In the genomic region with DNA sequence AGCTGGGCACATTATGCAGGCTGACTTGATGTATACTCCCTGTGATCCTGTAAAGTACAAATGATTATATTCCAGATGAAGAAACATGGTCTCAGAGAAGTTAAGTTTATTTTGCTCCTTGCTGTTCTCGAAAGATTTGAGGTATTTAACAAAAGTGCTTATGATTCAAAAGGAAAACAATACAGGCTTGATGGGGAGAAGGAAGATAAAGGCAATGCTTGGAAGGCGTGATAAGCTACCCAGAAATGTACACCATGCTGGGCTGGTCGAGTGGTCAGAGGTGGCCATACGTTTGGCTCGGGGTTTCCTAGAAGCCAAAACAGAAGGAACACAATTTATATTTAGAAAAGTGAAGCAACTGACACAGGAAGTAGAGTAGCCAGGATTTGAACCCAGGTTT, we compare ENCODE assay signal across 25 cellular contexts.
DNase-seq lines count a peak whose midpoint lies in the region; ATAC-seq and TF ChIP-seq lines count a peak whose summit lies in the region.
"Had no signal": no experiment of that assay in that cellular context is flagged by ENCODE, and none has a peak within 500 bp of the region (broad histone marks: within the 10 kb centered on the region; RNA-seq: fewer than 3 reads in every experiment).

No MANE protein-coding gene starts in this region.

- H3K27me3 Mint-ChIP-seq in MCF 10A (ENCODE audit: insufficient read depth, unreplicated experiment) (no peaks in the 10 kb centered on the region), chondrocyte (ENCODE audit: low read depth) (peaks cover 1% of the 10 kb centered on the region)
- H3K27me3 Mint-ChIP-seq: B cell; stimulated activated memory B cell treated with anti-CD40 and anti-IgM and Interleukin-4, amounts not matched to agents 10 μg/mL and 1 μg/mL and 100 μg/mL, for 72 hours had no signal

- no peaks in the 10 kb centered on the region for H3K27me3 ChIP-seq in mammary epithelial cell (ENCODE audit: insufficient read depth, low read length)
- H3K27me3 ChIP-seq in mesenchymal stem cell (ENCODE audit: control insufficient read depth in 1 of 2, insufficient read depth in 1 of 2, low read length in 2 of 2): peaks cover 0 to 4% of the 10 kb centered on the region in 2 experiments
- H3K27me3 ChIP-seq in tibial artery: no peaks in the 10 kb centered on the region
- no peaks in the 10 kb centered on the region for H3K27me3 ChIP-seq in heart left ventricle
- H3K27me3 ChIP-seq: Peyer's patch, tibial nerve had no signal

- H2BK5ac ChIP-seq in mesenchymal stem cell (ENCODE audit: low read depth, low read length, poor library complexity, severe bottlenecking): no peak overlapping the region

- WGBS in mammary epithelial cell (ENCODE audit: low coverage, missing lambda C conversion rate): 83% methylated on average over 5 of the region's 5 CpGs
- WGBS in mesenchymal stem cell: 90% methylated on average over 5 of the region's 5 CpGs
- WGBS in heart left ventricle, 4 donors: 80 to 84% (median 83%) methylated on average over 5 of the region's 5 CpGs

- BruUV-seq in MCF 10A (replicated peaks; lab: Mats Ljungman, UMichigan) (no TSS peak), mammary epithelial cell (replicated peaks; lab: Mats Ljungman, UMichigan) (no TSS peak)

- no peak overlapping the region for H2AK5ac ChIP-seq in mesenchymal stem cell (ENCODE audit: low read length, severe bottlenecking)

- no peak overlapping the region for H3K23ac ChIP-seq in mesenchymal stem cell (ENCODE audit: low read length in 2 of 2)

- no peak overlapping the region for H2BK120ac ChIP-seq in mesenchymal stem cell (ENCODE audit: low read depth, low read length)

- no peak for TF ChIP-seq POLR2A in heart left ventricle (IDR thresholded peaks at IDR 0.05)

- H2AFZ ChIP-seq in mammary epithelial cell (ENCODE audit: low read depth, low read length) (no peak overlapping the region), mesenchymal stem cell (ENCODE audit: low read depth, low read length) (no peak overlapping the region)

- H3K27ac Mint-ChIP-seq in MCF 10A (ENCODE audit: low read depth, unreplicated experiment): peak overlapping the region; percentile 65
- peak overlapping the region; percentile 87 for H3K27ac Mint-ChIP-seq in chondrocyte (ENCODE audit: unreplicated experiment)
- H3K27ac Mint-ChIP-seq: activated CD4-positive, alpha-beta memory T cell treated with anti-CD3 and anti-CD28 coated beads, Interleukin-2, amount 10 ng/mL, durations not matched to agents 7 days and 5 days; B cell; H9; naive thymus-derived CD8-positive, alpha-beta T cell; stimulated activated memory B cell treated with anti-CD40 and anti-IgM and Interleukin-4, amounts not matched to agents 10 μg/mL and 1 μg/mL and 100 μg/mL, for 72 hours; WTC11 had no signal

- no peaks in the 10 kb centered on the region for H3K9me3 Mint-ChIP-seq in MCF 10A (ENCODE audit: unreplicated experiment)
- H3K9me3 Mint-ChIP-seq in chondrocyte (ENCODE audit: low read depth): peaks cover 7% of the 10 kb centered on the region
- H3K9me3 Mint-ChIP-seq: activated CD4-positive, alpha-beta memory T cell treated with anti-CD3 and anti-CD28 coated beads, Interleukin-2, amount 10 ng/mL, durations not matched to agents 7 days and 5 days; H9; naive thymus-derived CD8-positive, alpha-beta T cell; WTC11 had no signal

- H3K18ac ChIP-seq in mesenchymal stem cell (ENCODE audit: low read depth in 1 of 2, low read length in 2 of 2): no peak overlapping the region

- H3K14ac ChIP-seq in mesenchymal stem cell (ENCODE audit: low read length in 2 of 2): no peak overlapping the region

- no peak overlapping the region for H2BK15ac ChIP-seq in mesenchymal stem cell (ENCODE audit: low read depth, poor library complexity, severe bottlenecking)

- no peak overlapping the region for H3K4me3 ChIP-seq in mammary epithelial cell (replicated peaks in 1 of 3; ENCODE audit: insufficient read depth in 1 of 3, low read depth in 2 of 3, low read length in 3 of 3)
- no peak overlapping the region for H3K4me3 ChIP-seq in mesenchymal stem cell (ENCODE audit: insufficient read depth in 1 of 2, low read depth in 1 of 2, low read length in 2 of 2)
- no peak overlapping the region for H3K4me3 ChIP-seq in tibial artery
- H3K4me3 ChIP-seq in heart left ventricle: no peak overlapping the region
- H3K4me3 ChIP-seq: Peyer's patch, tibial nerve had no signal

- no peak for ATAC-seq in heart left ventricle
- ATAC-seq: naive thymus-derived CD8-positive, alpha-beta T cell; stimulated activated memory B cell treated with anti-CD40 and anti-IgM and Interleukin-4, amounts not matched to agents 10 μg/mL and 1 μg/mL and 100 μg/mL, for 72 hours; WTC11 had no signal

- H4K20me1 ChIP-seq in mammary epithelial cell (ENCODE audit: insufficient read depth, low read length): no peaks in the 10 kb centered on the region

- DNase-seq in MCF 10A (ENCODE audit: unreplicated experiment) (no peak), mammary epithelial cell (no peak), chondrocyte (ENCODE audit: low spot score) (no peak), mesenchymal stem cell (no peak), tibial artery (no peak), heart left ventricle (no peak), NCI-H146 treated with DMSO at 0.1 percent for 48 hours (lab: John Stamatoyannopoulos, UW; ENCODE audit: unreplicated experiment) (no peak)
- no peak for DNase-seq in activated naive CD4-positive, alpha-beta T cell treated with anti-CD3 and anti-CD28 coated beads, Interleukin-2, amount 50 U/mL, for 16 hours
- DNase-seq: activated CD4-positive, alpha-beta memory T cell treated with anti-CD3 and anti-CD28 coated beads, Interleukin-2, amount 10 ng/mL, durations not matched to agents 7 days and 5 days; activated naive CD4-positive, alpha-beta T cell; COR-L47; H9; KBM-7; naive thymus-derived CD8-positive, alpha-beta T cell; NCI-H1930; NCI-H2227 treated with DMSO at 0.1 percent for 48 hours; Peyer's patch; stimulated activated CD4-positive, alpha-beta T cell treated with anti-CD3 and anti-CD28 coated beads, Interleukin-1b, Interleukin-23, amount 100 ng/mL, for 48 hours; T-helper 2 cell had no signal

- no peak overlapping the region for H3K4me2 ChIP-seq in mammary epithelial cell (ENCODE audit: insufficient read depth, low read depth, low read length)
- no peak overlapping the region for H3K4me2 ChIP-seq in mesenchymal stem cell (ENCODE audit: low read length, poor library complexity, severe bottlenecking)

- no peaks in the 10 kb centered on the region for H3K36me3 ChIP-seq in mammary epithelial cell (ENCODE audit: insufficient read depth, low read length)
- no peaks in the 10 kb centered on the region for H3K36me3 ChIP-seq in mesenchymal stem cell (ENCODE audit: control insufficient read depth in 1 of 2, insufficient read depth in 2 of 2, low read depth in 1 of 2, low read length in 2 of 2)
- no peaks in the 10 kb centered on the region for H3K36me3 ChIP-seq in tibial artery
- no peaks in the 10 kb centered on the region for H3K36me3 ChIP-seq in heart left ventricle
- H3K36me3 ChIP-seq: Peyer's patch, tibial nerve had no signal

- H3K9me3 ChIP-seq in mammary epithelial cell (replicated peaks; ENCODE audit: insufficient read depth, low read length) (no peaks in the 10 kb centered on the region), mesenchymal stem cell (ENCODE audit: control insufficient read depth, low read length) (no peaks in the 10 kb centered on the region), tibial artery (no peaks in the 10 kb centered on the region), heart left ventricle (no peaks in the 10 kb centered on the region)
- H3K9me3 ChIP-seq: Peyer's patch, tibial nerve had no signal

- no peak overlapping the region for H3K9ac ChIP-seq in mammary epithelial cell (ENCODE audit: insufficient read depth, low read length)
- H3K9ac ChIP-seq in mesenchymal stem cell (ENCODE audit: low read length): no peak overlapping the region

- H3K36me3 Mint-ChIP-seq in MCF 10A (ENCODE audit: insufficient read depth, unreplicated experiment) (no peaks in the 10 kb centered on the region), chondrocyte (ENCODE audit: low read depth) (no peaks in the 10 kb centered on the region)
- H3K36me3 Mint-ChIP-seq: naive thymus-derived CD8-positive, alpha-beta T cell; stimulated activated memory B cell treated with anti-CD40 and anti-IgM and Interleukin-4, amounts not matched to agents 10 μg/mL and 1 μg/mL and 100 μg/mL, for 72 hours; WTC11 had no signal

- no peak overlapping the region for H2BK12ac ChIP-seq in mesenchymal stem cell (ENCODE audit: low read length in 2 of 2)

- in situ Hi-C loops in mammary epithelial cell (cut with MboI; ENCODE audit: low sequenced_read_pairs in 2 of 2): no loop called here

- no peak for TF ChIP-seq CTCF in MCF 10A (IDR thresholded peaks at IDR 0.05; ENCODE audit: unreplicated experiment)
- TF ChIP-seq CTCF in mammary epithelial cell (conservative IDR thresholded peaks at IDR 0.05 in 1 of 2, IDR thresholded peaks at IDR 0.05 in 1 of 2; ENCODE audit: extremely low read depth in 1 of 2, insufficient read depth in 1 of 2, low read depth in 1 of 2, low read length in 2 of 2): no peak
- TF ChIP-seq CTCF in chondrocyte (IDR thresholded peaks at IDR 0.05): no peak
- no peak for TF ChIP-seq CTCF in tibial artery (IDR thresholded peaks at IDR 0.05)
- TF ChIP-seq CTCF in heart left ventricle (IDR thresholded peaks at IDR 0.05): no peak

- H4K8ac ChIP-seq in mesenchymal stem cell (ENCODE audit: low read length): no peak overlapping the region

- H3K4me1 ChIP-seq in mammary epithelial cell (ENCODE audit: insufficient read depth, low read length) (peaks cover 5% of the 10 kb centered on the region), mesenchymal stem cell (ENCODE audit: control insufficient read depth, insufficient read depth, low read depth, low read length) (peaks cover 8% of the 10 kb centered on the region), tibial artery (peaks cover 0 to 38% (median 17%) of the 10 kb centered on the region in 4 donors), heart left ventricle (peaks cover 0 to 27% (median 11%) of the 10 kb centered on the region in 12 donors)
- H3K4me1 ChIP-seq: foreskin keratinocyte, Peyer's patch had no signal

- H3K4me3 Mint-ChIP-seq in MCF 10A (ENCODE audit: unreplicated experiment) (no peak overlapping the region), chondrocyte (ENCODE audit: unreplicated experiment) (no peak overlapping the region)
- H3K4me3 Mint-ChIP-seq: activated CD4-positive, alpha-beta memory T cell treated with anti-CD3 and anti-CD28 coated beads, Interleukin-2, amount 10 ng/mL, durations not matched to agents 7 days and 5 days; B cell; H9; naive thymus-derived CD8-positive, alpha-beta T cell; stimulated activated memory B cell treated with anti-CD40 and anti-IgM and Interleukin-4, amounts not matched to agents 10 μg/mL and 1 μg/mL and 100 μg/mL, for 72 hours; WTC11 had no signal

- POLR2A ChIA-PET in MCF 10A (lab: Yijun Ruan, JAX): interaction anchor here (1.0 to 3.1 kb wide), 9 partner anchors 8 to 688 kb away, joined by 3 to 23 read pairs (median 5); no protein-coding TSS in a partner anchor

- no peak overlapping the region for H3K4ac ChIP-seq in mesenchymal stem cell (ENCODE audit: low read depth in 1 of 2, low read length in 2 of 2)

- CTCF ChIA-PET in MCF 10A (lab: Yijun Ruan, JAX): interaction anchor here (0.5 to 1.3 kb wide), 5 partner anchors 27 to 632 kb away, joined by 3 to 5 read pairs (median 3); a partner anchor contains a TSS
- CTCF ChIA-PET in mammary epithelial cell (lab: Charles Lee; ENCODE audit: low non-redundant PET): no interaction called here

- no peaks in the 10 kb centered on the region for H3K79me2 ChIP-seq in mammary epithelial cell (ENCODE audit: insufficient read depth, low read length)

- no peak overlapping the region for H4K91ac ChIP-seq in mesenchymal stem cell (ENCODE audit: low read length)

- no peak overlapping the region for H3K27ac ChIP-seq in mammary epithelial cell (ENCODE audit: insufficient read depth, low read depth, low read length)
- H3K27ac ChIP-seq in mesenchymal stem cell (ENCODE audit: low read length, poor library complexity, severe bottlenecking): peak overlapping the region; percentile 83
- H3K27ac ChIP-seq in tibial artery: peak overlapping the region in 1 of 2 donors; percentile 46
- no peak overlapping the region for H3K27ac ChIP-seq in heart left ventricle
- H3K27ac ChIP-seq: 22Rv1, foreskin keratinocyte had no signal

- intact Hi-C loops in MCF 10A (cut with micrococcal nuclease): no loop called here
- intact Hi-C loops in mammary epithelial cell (cut with micrococcal nuclease): no loop called here
- intact Hi-C loops in tibial artery (cut with DNase I; ENCODE audit: low total_unique reads): no loop called here
- intact Hi-C loops in heart left ventricle (cut with DNase I): no loop called here

- no peaks in the 10 kb centered on the region for H3K79me1 ChIP-seq in mesenchymal stem cell (replicated peaks; ENCODE audit: low read length, poor library complexity, severe bottlenecking)

- dilution Hi-C loops in mammary epithelial cell (cut with HindIII; ENCODE audit: low sequenced_read_pairs): no loop called here

- peaks cover 26% of the 10 kb centered on the region for H3K4me1 Mint-ChIP-seq in MCF 10A (ENCODE audit: insufficient read depth, unreplicated experiment)
- peaks cover 37% of the 10 kb centered on the region for H3K4me1 Mint-ChIP-seq in chondrocyte (ENCODE audit: low read depth)
- H3K4me1 Mint-ChIP-seq: B cell; H9; naive thymus-derived CD8-positive, alpha-beta T cell; WTC11 had no signal
